Comparison of ENCODE assay signal across 16 cellular contexts in genomic region chr3:159760056-159760455, GRCh38.
A peak's percentile ranks its signal among the peaks of the same experiment; 100 is the strongest.
DNase-seq lines count a peak whose midpoint lies in the region; ATAC-seq, FAIRE-seq and TF ChIP-seq lines count a peak whose summit lies in the region.
"Had no signal": no experiment of that assay in that cellular context is flagged by ENCODE, and none has a peak within 500 bp of the region (broad histone marks: within the 10 kb centered on the region; RNA-seq: fewer than 3 reads in every experiment).

No MANE protein-coding gene starts in this region.

- DNase-seq in NCI-H524 treated with DMSO at 0.1 percent for 48 hours (lab: John Stamatoyannopoulos, UW) = peak; percentile 93
- DNase-seq in bronchial epithelial cell (ENCODE audit: low read depth) = no peak
- DNase-seq in myocyte (ENCODE audit: low read depth) = peak; percentile 60
- no peak for DNase-seq in uterus
- no peak for DNase-seq in activated CD4-positive, alpha-beta T cell treated with anti-CD3 and anti-CD28 coated beads, Interleukin-2, amount 10 ng/mL, durations not matched to agents 24 days and 14 days
- DNase-seq: DMS79 treated with DMSO at 0.1 percent for 48 hours, H9, NCI-H1105, NCI-H2081, PC-3, SIG-M5 had no signal

- no peak for TF ChIP-seq POLR2A in uterus (IDR thresholded peaks at IDR 0.05)

- POLR2A ChIA-PET in HEK293 (lab: Yijun Ruan, JAX) = no interaction called here

- H3K4me1 Mint-ChIP-seq in activated CD4-positive, alpha-beta T cell treated with anti-CD3 and anti-CD28 coated beads, Interleukin-2, amount 10 ng/mL, durations not matched to agents 24 days and 14 days = peaks cover 9% of the 10 kb centered on the region

- no peak overlapping the region for H3K4me3 Mint-ChIP-seq in activated CD4-positive, alpha-beta T cell treated with anti-CD3 and anti-CD28 coated beads, Interleukin-2, amount 10 ng/mL, durations not matched to agents 24 days and 14 days
- H3K4me3 Mint-ChIP-seq: H9 had no signal

- H3K36me3 ChIP-seq in HEK293 (ENCODE audit: control insufficient read depth in 2 of 2, insufficient read depth in 1 of 2, low read length in 2 of 2) (no peaks in the 10 kb centered on the region), bronchial epithelial cell (ENCODE audit: control insufficient read depth, insufficient read depth, low read length) (no peaks in the 10 kb centered on the region), uterus (no peaks in the 10 kb centered on the region)

- peak; percentile 47 for FAIRE-seq in bronchial epithelial cell (lab: Jason Lieb, UNC)
- FAIRE-seq: D721Med had no signal

- H3K4me3 ChIP-seq in HEK293 (ENCODE audit: low read depth, low read length) (no peak overlapping the region), bronchial epithelial cell (ENCODE audit: low read depth, low read length) (no peak overlapping the region), uterus (no peak overlapping the region)

- H3K27ac ChIP-seq in HEK293 (ENCODE audit: extremely low read depth, low read depth, low read length) = no peak overlapping the region
- no peak overlapping the region for H3K27ac ChIP-seq in uterus
- H3K27ac ChIP-seq: C4-2B, RWPE1 had no signal

- ATAC-seq in GM19463 (IDR thresholded peaks at IDR 0.05; ENCODE audit: unreplicated experiment) = no peak
- ATAC-seq: PC-3 had no signal

- CTCF ChIA-PET in HEK293 (lab: Yijun Ruan, JAX) = interaction anchor here (1.0 kb wide), 1 partner anchor 494 kb away, joined by 3 read pairs; no protein-coding TSS in a partner anchor

- no peak for TF ChIP-seq CTCF in HEK293 (tag by site-specific recombination; IDR thresholded peaks at IDR 0.05)
- no peak for TF ChIP-seq CTCF in bronchial epithelial cell (IDR thresholded peaks at IDR 0.05; ENCODE audit: insufficient read depth, low read length, severe bottlenecking)
- TF ChIP-seq CTCF in uterus (IDR thresholded peaks at IDR 0.05) = no peak

- intact Hi-C loops in uterus (cut with DNase I; ENCODE audit: low total_unique reads) = no loop called here
- intact Hi-C loops in activated CD4-positive, alpha-beta T cell treated with anti-CD3 and anti-CD28 coated beads, Interleukin-2, amount 10 ng/mL, durations not matched to agents 24 days and 14 days (cut with micrococcal nuclease) = loop anchor here (10.0 kb wide), 2 partner anchors 465 to 1655 kb away; partner anchors contain the start of genes C3orf80 and SHOX2

- H3K27me3 ChIP-seq in bronchial epithelial cell (ENCODE audit: control insufficient read depth, insufficient read depth, low read length) (no peaks in the 10 kb centered on the region), uterus (no peaks in the 10 kb centered on the region)

- H3K27me3 Mint-ChIP-seq in activated CD4-positive, alpha-beta T cell treated with anti-CD3 and anti-CD28 coated beads, Interleukin-2, amount 10 ng/mL, durations not matched to agents 24 days and 14 days = peaks cover 29% of the 10 kb centered on the region

- peaks cover 6% of the 10 kb centered on the region for H3K9me3 Mint-ChIP-seq in activated CD4-positive, alpha-beta T cell treated with anti-CD3 and anti-CD28 coated beads, Interleukin-2, amount 10 ng/mL, durations not matched to agents 24 days and 14 days

- no peak overlapping the region for H3K27ac Mint-ChIP-seq in activated CD4-positive, alpha-beta T cell treated with anti-CD3 and anti-CD28 coated beads, Interleukin-2, amount 10 ng/mL, durations not matched to agents 24 days and 14 days
- H3K27ac Mint-ChIP-seq: H9 had no signal

- H3K4me1 ChIP-seq in HEK293 (ENCODE audit: control insufficient read depth, insufficient read depth, low read length) (no peaks in the 10 kb centered on the region), uterus (no peaks in the 10 kb centered on the region)

- H3K9me3 ChIP-seq in HEK293 (ENCODE audit: control insufficient read depth, insufficient read depth, low read depth, low read length) (no peaks in the 10 kb centered on the region), uterus (no peaks in the 10 kb centered on the region)

- no peaks in the 10 kb centered on the region for H3K36me3 Mint-ChIP-seq in activated CD4-positive, alpha-beta T cell treated with anti-CD3 and anti-CD28 coated beads, Interleukin-2, amount 10 ng/mL, durations not matched to agents 24 days and 14 days (ENCODE audit: low read depth)

TF ChIP-seq in HEK293, 187 proteins besides CTCF, POLR2A, EP300 and RAD21:
- no peak for TF ChIP-seq SP7 (tag by site-specific recombination; IDR thresholded peaks at IDR 0.05)
- no peak for TF ChIP-seq ZNF473 (tag by site-specific recombination; IDR thresholded peaks at IDR 0.05)
- 0 out of 2 replicates have a peak, but pooled peaks have one; percentile 18 for TF ChIP-seq ZNF677 (tag by site-specific recombination; IDR thresholded peaks at IDR 0.05)

Comparison
In these comparisons a context has a peak if more than half of its experiments do, and no peak if none do; other contexts are left out.
1. DNase-seq: peak in NCI-H524 treated with DMSO at 0.1 percent for 48 hours (single experiment) and myocyte (single experiment); none in bronchial epithelial cell (single experiment), uterus (0 of 2) and activated CD4-positive, alpha-beta T cell treated with anti-CD3 and anti-CD28 coated beads, Interleukin-2, amount 10 ng/mL, durations not matched to agents 24 days and 14 days (single experiment).